Comparison of ENCODE assay signal across 20 cellular contexts in genomic region chr5:68271124-68271523, GRCh38. TPM values are rescaled to one million over a fixed set of nuclear protein-coding genes. Genes with fewer than 3 reads are reported as not detected.
DNase-seq lines count a peak whose midpoint lies in the region; ATAC-seq and TF ChIP-seq lines count a peak whose summit lies in the region.
"Had no signal": no experiment of that assay in that cellular context is flagged by ENCODE, and none has a peak within 500 bp of the region (broad histone marks: within the 10 kb centered on the region; RNA-seq: fewer than 3 reads in every experiment).

No MANE protein-coding gene starts in this region.

- no peak overlapping the region for H2AFZ ChIP-seq in mammary epithelial cell (ENCODE audit: low read depth, low read length)

- peak overlapping the region; percentile 72 for H3K27ac Mint-ChIP-seq in MCF 10A (ENCODE audit: low read depth, unreplicated experiment)
- H3K27ac Mint-ChIP-seq: activated CD4-positive, alpha-beta memory T cell treated with anti-CD3 and anti-CD28 coated beads for 36 hours had no signal

- H3K4me3 Mint-ChIP-seq in MCF 10A (ENCODE audit: unreplicated experiment): no peak overlapping the region
- H3K4me3 Mint-ChIP-seq: activated CD4-positive, alpha-beta memory T cell treated with anti-CD3 and anti-CD28 coated beads for 36 hours had no signal

- H3K9me3 ChIP-seq in mammary epithelial cell (replicated peaks; ENCODE audit: insufficient read depth, low read length): no peaks in the 10 kb centered on the region
- H3K9me3 ChIP-seq in adipocyte (ENCODE audit: control insufficient read depth, low read length): no peaks in the 10 kb centered on the region
- no peaks in the 10 kb centered on the region for H3K9me3 ChIP-seq in liver (ENCODE audit: control insufficient read depth in 4 of 4, low read length in 3 of 4)
- no peaks in the 10 kb centered on the region for H3K9me3 ChIP-seq in thoracic aorta
- no peaks in the 10 kb centered on the region for H3K9me3 ChIP-seq in HAP-1
- H3K9me3 ChIP-seq in thyroid gland: no peaks in the 10 kb centered on the region
- H3K9me3 ChIP-seq: MG63, right atrium auricular region had no signal

- no peaks in the 10 kb centered on the region for H3K36me3 ChIP-seq in mammary epithelial cell (ENCODE audit: insufficient read depth, low read length)
- peaks cover 31% of the 10 kb centered on the region for H3K36me3 ChIP-seq in adipocyte (ENCODE audit: control insufficient read depth, insufficient read depth, low read length, severe bottlenecking)
- peaks cover 0 to 24% (median 10%) of the 10 kb centered on the region in 4 donors for H3K36me3 ChIP-seq in liver (ENCODE audit: control insufficient read depth in 4 of 4, insufficient read depth in 3 of 4, low read depth in 1 of 4, low read length in 3 of 4)
- H3K36me3 ChIP-seq in thoracic aorta: no peaks in the 10 kb centered on the region
- H3K36me3 ChIP-seq in HAP-1 (replicated peaks): no peaks in the 10 kb centered on the region
- peaks cover 5% of the 10 kb centered on the region in 2 donors for H3K36me3 ChIP-seq in thyroid gland

- H4K20me1 ChIP-seq in mammary epithelial cell (ENCODE audit: insufficient read depth, low read length): no peaks in the 10 kb centered on the region

- dilution Hi-C loops in mammary epithelial cell (cut with HindIII; ENCODE audit: low sequenced_read_pairs): no loop called here

- 51% methylated on average over 5 of the region's 5 CpGs for WGBS in mammary epithelial cell (ENCODE audit: low coverage, missing lambda C conversion rate)
- 51% methylated on average over 5 of the region's 5 CpGs for WGBS in liver
- WGBS in thyroid gland, 2 donors: 78 to 82% methylated on average over 5 of the region's 5 CpGs

- TF ChIP-seq CTCF in MCF 10A (IDR thresholded peaks at IDR 0.05; ENCODE audit: unreplicated experiment) (no peak), mammary epithelial cell (conservative IDR thresholded peaks at IDR 0.05 in 1 of 2, IDR thresholded peaks at IDR 0.05 in 1 of 2; ENCODE audit: extremely low read depth in 1 of 2, insufficient read depth in 1 of 2, low read depth in 1 of 2, low read length in 2 of 2) (no peak), liver (IDR thresholded peaks at IDR 0.05; ENCODE audit: low read depth, low read length, missing input control) (no peak), thoracic aorta (IDR thresholded peaks at IDR 0.05) (no peak), thyroid gland (IDR thresholded peaks at IDR 0.05) (no peak)

- DNase-seq in MCF 10A (ENCODE audit: unreplicated experiment): no peak
- DNase-seq in mammary epithelial cell: no peak
- DNase-seq in adipocyte (ENCODE audit: low read depth): no peak
- no peak for DNase-seq in thoracic aorta (ENCODE audit: low spot score)
- DNase-seq in HAP-1 (ENCODE audit: low spot score in 2 of 2): no peak
- DNase-seq in thyroid gland: no peak
- no peak for DNase-seq in D341Med (ENCODE audit: low spot score)
- DNase-seq: ACHN; activated CD4-positive, alpha-beta memory T cell treated with anti-CD3 and anti-CD28 coated beads for 36 hours; activated T-cell treated with anti-CD3 and anti-CD28 coated beads, Interleukin-2, amount 50 U/mL, for 1 hour; effector CD4-positive, alpha-beta T cell; MG63; NCI-H187; NCI-H510A; SHP77; stimulated activated naive CD8-positive, alpha-beta T cell treated with anti-CD3 and anti-CD28 coated beads, Interleukin-15, Interleukin-2, amounts not matched to agents 100 U/mL and 50 U/mL, for 24 hours; T-helper 1 cell had no signal

- H3K9me3 Mint-ChIP-seq in MCF 10A (ENCODE audit: unreplicated experiment): no peaks in the 10 kb centered on the region
- H3K9me3 Mint-ChIP-seq: activated CD4-positive, alpha-beta memory T cell treated with anti-CD3 and anti-CD28 coated beads for 36 hours had no signal

- no peak for TF ChIP-seq RAD21 in liver (IDR thresholded peaks at IDR 0.05)

- H3K4me1 ChIP-seq in mammary epithelial cell (ENCODE audit: insufficient read depth, low read length) (peaks cover 67% of the 10 kb centered on the region), adipocyte (ENCODE audit: control insufficient read depth, insufficient read depth, low read length) (peaks cover 97% of the 10 kb centered on the region), liver (ENCODE audit: control insufficient read depth in 4 of 4, insufficient read depth in 4 of 4, low read length in 3 of 4) (peaks cover 6 to 49% (median 39%) of the 10 kb centered on the region in 4 donors), thoracic aorta (ENCODE audit: control insufficient read depth in 1 of 2, low read depth in 2 of 2) (peaks cover 58 to 91% of the 10 kb centered on the region in 2 donors), HAP-1 (no peaks in the 10 kb centered on the region; the same call in 1 of the 2 replicates), thyroid gland (peaks cover 0 to 27% of the 10 kb centered on the region in 2 donors)

- ATAC-seq in thoracic aorta (ENCODE audit: insufficient number of reproducible peaks, low FRiP score, low read depth): no peak
- ATAC-seq: stimulated activated naive CD8-positive, alpha-beta T cell treated with anti-CD3 and anti-CD28 coated beads, Interleukin-15, Interleukin-2, amounts not matched to agents 100 U/mL and 50 U/mL, for 24 hours had no signal

- H3K27ac ChIP-seq in mammary epithelial cell (ENCODE audit: insufficient read depth, low read depth, low read length) (no peak overlapping the region), liver (ENCODE audit: low read depth in 1 of 2, low read length in 2 of 2) (no peak overlapping the region), thoracic aorta (peak overlapping the region; percentile 10 to 18), thyroid gland (no peak overlapping the region)

- no peaks in the 10 kb centered on the region for H3K27me3 ChIP-seq in mammary epithelial cell (ENCODE audit: insufficient read depth, low read length)
- no peaks in the 10 kb centered on the region for H3K27me3 ChIP-seq in adipocyte (replicated peaks; ENCODE audit: control insufficient read depth, insufficient read depth, low read length)
- no peaks in the 10 kb centered on the region for H3K27me3 ChIP-seq in liver (ENCODE audit: control insufficient read depth in 4 of 4, insufficient read depth in 4 of 4, low read length in 3 of 4)
- no peaks in the 10 kb centered on the region for H3K27me3 ChIP-seq in thoracic aorta (replicated peaks; ENCODE audit: insufficient read depth)
- H3K27me3 ChIP-seq in HAP-1 (ENCODE audit: low read depth): no peaks in the 10 kb centered on the region
- H3K27me3 ChIP-seq in thyroid gland: no peaks in the 10 kb centered on the region
- H3K27me3 ChIP-seq: MG63, right atrium auricular region had no signal

- H3K4me3 ChIP-seq in mammary epithelial cell (replicated peaks in 1 of 3; ENCODE audit: insufficient read depth in 1 of 3, low read depth in 2 of 3, low read length in 3 of 3): no peak overlapping the region
- H3K4me3 ChIP-seq in adipocyte (ENCODE audit: low read length): no peak overlapping the region
- no peak overlapping the region for H3K4me3 ChIP-seq in liver (ENCODE audit: low read depth in 1 of 3, low read length in 3 of 3)
- no peak overlapping the region for H3K4me3 ChIP-seq in thoracic aorta
- no peak overlapping the region for H3K4me3 ChIP-seq in HAP-1
- no peak overlapping the region for H3K4me3 ChIP-seq in thyroid gland (replicated peaks in 1 of 3)
- H3K4me3 ChIP-seq: MG63, right atrium auricular region had no signal

- H3K4me1 Mint-ChIP-seq in MCF 10A (ENCODE audit: insufficient read depth, unreplicated experiment): peaks cover 73% of the 10 kb centered on the region

- no TSS peak for BruUV-seq in MCF 10A (replicated peaks; lab: Mats Ljungman, UMichigan)
- no TSS peak for BruUV-seq in mammary epithelial cell (replicated peaks; lab: Mats Ljungman, UMichigan)

- no peak for TF ChIP-seq POLR2A in thyroid gland (IDR thresholded peaks at IDR 0.05)

- no peaks in the 10 kb centered on the region for H3K27me3 Mint-ChIP-seq in MCF 10A (ENCODE audit: insufficient read depth, unreplicated experiment)
- H3K27me3 Mint-ChIP-seq: activated CD4-positive, alpha-beta memory T cell treated with anti-CD3 and anti-CD28 coated beads for 36 hours; activated naive CD8-positive, alpha-beta T cell had no signal

- POLR2A ChIA-PET in MCF 10A (lab: Yijun Ruan, JAX): interaction anchor here (0.6 to 6.0 kb wide), 10 partner anchors 7 to 1025 kb away, joined by 3 to 61 read pairs (median 4); partner anchors contain the start of gene PIK3R1

- intact Hi-C loops in MCF 10A (cut with micrococcal nuclease) (no loop called here), mammary epithelial cell (cut with micrococcal nuclease) (loop anchor here (10.0 kb wide), 1 partner anchor 1466 kb away; no protein-coding TSS in a partner anchor), thyroid gland (cut with DNase I) (no loop called here)

- H3K9ac ChIP-seq in mammary epithelial cell (ENCODE audit: insufficient read depth, low read length): no peak overlapping the region
- H3K9ac ChIP-seq in adipocyte (ENCODE audit: low read length): peak overlapping the region; percentile 9
- H3K9ac ChIP-seq in liver (ENCODE audit: low read depth in 1 of 2, low read length in 2 of 2): no peak overlapping the region

- no peak overlapping the region for H3K4me2 ChIP-seq in mammary epithelial cell (ENCODE audit: insufficient read depth, low read depth, low read length)

- peaks cover 85% of the 10 kb centered on the region for H3K79me2 ChIP-seq in mammary epithelial cell (ENCODE audit: insufficient read depth, low read length)

- in situ Hi-C loops in mammary epithelial cell (cut with MboI; ENCODE audit: low sequenced_read_pairs in 2 of 2): loop anchor here (25.0 kb wide), 2 partner anchors 784 to 1034 kb away; no protein-coding TSS in a partner anchor
- in situ Hi-C loops in HAP-1 (cut with MboI; ENCODE audit: low sequenced_read_pairs): no loop called here

- CTCF ChIA-PET in MCF 10A (lab: Yijun Ruan, JAX) (interaction anchor here (0.9 to 2.1 kb wide), 7 partner anchors 16 to 1025 kb away, joined by 3 to 9 read pairs (median 4); no protein-coding TSS in a partner anchor), mammary epithelial cell (lab: Charles Lee; ENCODE audit: low non-redundant PET) (no interaction called here)

- H3K36me3 Mint-ChIP-seq in MCF 10A (ENCODE audit: insufficient read depth, unreplicated experiment): peaks cover 85% of the 10 kb centered on the region
- H3K36me3 Mint-ChIP-seq: activated naive CD8-positive, alpha-beta T cell had no signal

TF ChIP-seq in liver, 16 proteins besides CTCF, POLR2A, EP300 and RAD21:
- TF ChIP-seq FOXA1 (IDR thresholded peaks at IDR 0.05) (no peak), HNF4A (conservative IDR thresholded peaks at IDR 0.05) (peak; percentile 6 to 8)

RNA-seq across cellular contexts. Expression of gene PIK3R1, which starts 55.6 kb away (rescaled TPM):
- 124 and 151 TPM in 2 replicates for total RNA-seq in MCF 10A (2022)
- total RNA-seq in mammary epithelial cell: 100 to 1,000 TPM in 1 of 2 donors, 10 to 100 TPM in 1; 74.3 to 195 TPM
- 11.1 TPM for polyA plus RNA-seq in mammary epithelial cell
- polyA minus RNA-seq in mammary epithelial cell: 96.6 TPM
- 100 to 1,000 TPM in 1 of 2 donors, 10 to 100 TPM in 1; 53.1 to 123 TPM for total RNA-seq in liver
- 10 to 100 TPM; 22.6 to 41.5 TPM for polyA plus RNA-seq in liver
- 10 to 100 TPM; 81.8 to 91.5 TPM for total RNA-seq in thoracic aorta
- total RNA-seq in thyroid gland: 100 to 1,000 TPM in 1 of 4 donors, 10 to 100 TPM in 3; 86.1 to 107 (median 94.8) TPM

Comparison
In these comparisons a context has a peak if more than half of its experiments do, and no peak if none do; other contexts are left out.
1. H3K27ac ChIP-seq: peak in thoracic aorta (2 of 2); none in mammary epithelial cell (single experiment), liver (0 of 2) and thyroid gland (0 of 3).